In genomic region chr12:107610030-107610859, GRCh38 we compare ENCODE assay signal across 9 cellular contexts.
DNase-seq lines count a peak whose midpoint lies in the region; ATAC-seq lines count a peak whose summit lies in the region.
"Had no signal": no experiment of that assay in that cellular context is flagged by ENCODE, and none has a peak within 500 bp of the region (broad histone marks: within the 10 kb centered on the region; RNA-seq: fewer than 3 reads in every experiment).

No MANE protein-coding gene starts in this region.

- H3K9me3 Mint-ChIP-seq in activated CD4-positive, alpha-beta memory T cell treated with anti-CD3 and anti-CD28 coated beads, Interleukin-2, amount 10 ng/mL, durations not matched to agents 7 days and 5 days: no peaks in the 10 kb centered on the region
- H3K9me3 Mint-ChIP-seq: activated naive CD4-positive, alpha-beta T cell treated with anti-CD3 and anti-CD28 coated beads, Interleukin-2, amount 50 U/mL, for 24 hours had no signal

- DNase-seq in NOMO-1 (lab: John Stamatoyannopoulos, UW; ENCODE audit: unreplicated experiment in 2 of 2): peak; percentile 4 to 25
- no peak for DNase-seq in NOMO-1 treated with dmso at 0.1 percent for 144 hours (lab: John Stamatoyannopoulos, UW; ENCODE audit: unreplicated experiment)
- DNase-seq in Kasumi-1 (lab: John Stamatoyannopoulos, UW): peak; percentile 22 to 62
- DNase-seq in activated CD4-positive, alpha-beta memory T cell treated with anti-CD3 and anti-CD28 coated beads, Interleukin-2, amount 10 ng/mL, durations not matched to agents 7 days and 5 days: peak; percentile 30
- DNase-seq in stimulated activated CD8-positive, alpha-beta memory T cell treated with anti-CD3 and anti-CD28 coated beads, Interleukin-4, amount 100 ng/mL, for 48 hours: peak; percentile 49

- no peak overlapping the region for H3K27ac Mint-ChIP-seq in activated CD4-positive, alpha-beta memory T cell treated with anti-CD3 and anti-CD28 coated beads, Interleukin-2, amount 10 ng/mL, durations not matched to agents 7 days and 5 days
- H3K27ac Mint-ChIP-seq: activated naive CD4-positive, alpha-beta T cell treated with anti-CD3 and anti-CD28 coated beads, Interleukin-2, amount 50 U/mL, for 24 hours had no signal

- H3K36me3 Mint-ChIP-seq in activated CD4-positive, alpha-beta memory T cell treated with anti-CD3 and anti-CD28 coated beads, Interleukin-2, amount 10 ng/mL, durations not matched to agents 7 days and 5 days (ENCODE audit: low read depth): no peaks in the 10 kb centered on the region

- H3K27me3 Mint-ChIP-seq in activated CD4-positive, alpha-beta memory T cell treated with anti-CD3 and anti-CD28 coated beads, Interleukin-2, amount 10 ng/mL, durations not matched to agents 7 days and 5 days: no peaks in the 10 kb centered on the region
- H3K27me3 Mint-ChIP-seq: activated naive CD4-positive, alpha-beta T cell treated with anti-CD3 and anti-CD28 coated beads, Interleukin-2, amount 50 U/mL, for 24 hours had no signal

- H3K9ac ChIP-seq in iPS-18a (ENCODE audit: low read length): no peak overlapping the region

- H3K4me3 Mint-ChIP-seq in activated CD4-positive, alpha-beta memory T cell treated with anti-CD3 and anti-CD28 coated beads, Interleukin-2, amount 10 ng/mL, durations not matched to agents 7 days and 5 days: no peak overlapping the region
- H3K4me3 Mint-ChIP-seq: activated naive CD4-positive, alpha-beta T cell treated with anti-CD3 and anti-CD28 coated beads, Interleukin-2, amount 50 U/mL, for 24 hours had no signal

- H3K4me1 ChIP-seq in iPS-18a (ENCODE audit: control insufficient read depth, low read depth, low read length): peaks cover 15% of the 10 kb centered on the region

- peak overlapping the region; percentile 37 for H3K4me3 ChIP-seq in iPS-18a (ENCODE audit: low read length)

- no peaks in the 10 kb centered on the region for H3K9me3 ChIP-seq in iPS-18a (ENCODE audit: control insufficient read depth, low read depth, low read length)

- CTCF ChIA-PET in activated CD4-positive, alpha-beta memory T cell treated with anti-CD3 and anti-CD28 coated beads, Interleukin-2, amount 10 ng/mL, durations not matched to agents 7 days and 5 days (lab: Charles Lee): interaction anchor here (1.0 to 8.0 kb wide), 5 partner anchors 202 to 505 kb away, joined by 3 to 172 read pairs (median 4); no protein-coding TSS in a partner anchor

- H3K27me3 ChIP-seq in iPS-18a (ENCODE audit: control insufficient read depth, insufficient read depth, low read length): peaks cover 8% of the 10 kb centered on the region

- H3K36me3 ChIP-seq in iPS-18a (ENCODE audit: control insufficient read depth, low read depth, low read length): no peaks in the 10 kb centered on the region

- POLR2A ChIA-PET in activated CD4-positive, alpha-beta memory T cell treated with anti-CD3 and anti-CD28 coated beads, Interleukin-2, amount 10 ng/mL, durations not matched to agents 7 days and 5 days (lab: Charles Lee): interaction anchor here (0.6 kb wide), 1 partner anchor 124 kb away, joined by 3 read pairs; no protein-coding TSS in a partner anchor

- H3K27ac ChIP-seq in iPS-18a (ENCODE audit: low read length): no peak overlapping the region

- H3K4me1 Mint-ChIP-seq in activated CD4-positive, alpha-beta memory T cell treated with anti-CD3 and anti-CD28 coated beads, Interleukin-2, amount 10 ng/mL, durations not matched to agents 7 days and 5 days: no peaks in the 10 kb centered on the region
- H3K4me1 Mint-ChIP-seq: activated naive CD4-positive, alpha-beta T cell treated with anti-CD3 and anti-CD28 coated beads, Interleukin-2, amount 50 U/mL, for 24 hours had no signal

- ATAC-seq in HG02588 (IDR thresholded peaks at IDR 0.05; ENCODE audit: unreplicated experiment) (no peak), HG02938 (IDR thresholded peaks at IDR 0.05; ENCODE audit: unreplicated experiment) (no peak)
